ENCODE assay signal across 8 cellular contexts in the genomic region with DNA sequence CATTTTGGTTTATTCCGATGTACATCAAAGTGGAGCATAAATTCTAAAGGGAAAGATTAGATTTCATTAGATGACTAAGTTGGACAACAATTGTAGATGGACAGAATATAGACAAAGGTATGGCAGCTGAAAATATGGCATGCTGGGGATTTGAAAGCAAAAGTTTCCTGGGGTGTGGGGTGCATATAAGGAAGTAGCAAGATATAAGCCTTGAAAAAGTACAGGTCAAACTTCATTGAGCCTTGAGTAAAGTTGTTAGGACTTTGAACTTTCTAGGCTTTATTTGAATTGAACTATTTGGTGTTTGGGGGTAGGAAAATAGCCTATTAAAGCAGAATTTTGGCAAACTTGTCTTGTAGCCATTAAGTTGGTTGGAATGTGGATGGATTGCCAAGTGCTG.
"Had no signal": no experiment of that assay in that cellular context is flagged by ENCODE, and none has a peak within 500 bp of the region (broad histone marks: within the 10 kb centered on the region; RNA-seq: fewer than 3 reads in every experiment).

No MANE protein-coding gene starts in this region.

- FAIRE-seq: HepG2, K562 had no signal

- H3K27ac Mint-ChIP-seq: H9 had no signal

- ATAC-seq: HepG2, K562 had no signal

- H3K4me3 Mint-ChIP-seq: H9 had no signal

- H3K9ac ChIP-seq: GM23248 had no signal

- H3K4me3 ChIP-seq: GM23248, K562 had no signal

- H3K27ac ChIP-seq: GM23248, HL-60 had no signal

- H2AFZ ChIP-seq: GM23248 had no signal

- DNase-seq: GM23248, GOT3, H9, HCEC 1CT, KG1 had no signal
